Comparison of ENCODE assay signal across 9 cellular contexts in the genomic region with DNA sequence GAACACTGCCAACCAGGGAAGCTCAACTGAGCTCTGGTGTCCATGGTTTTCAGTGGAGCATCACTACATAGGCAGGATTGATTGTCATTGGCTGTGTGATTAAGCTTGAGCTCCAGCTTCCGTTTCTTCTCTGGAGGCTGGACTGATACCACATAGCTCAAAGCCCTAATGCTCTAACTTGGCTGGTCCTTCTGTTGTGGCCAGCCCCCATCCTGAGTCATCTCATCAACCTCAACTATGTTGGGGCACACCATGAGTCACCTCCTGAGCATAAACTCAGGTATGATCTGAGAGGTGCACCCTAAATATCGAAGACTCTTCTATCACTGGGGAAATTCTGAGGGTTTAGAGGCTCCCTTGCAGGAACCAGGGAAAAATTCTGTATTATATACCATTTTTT.
DNase-seq lines count a peak whose midpoint lies in the region; ATAC-seq, FAIRE-seq and TF ChIP-seq lines count a peak whose summit lies in the region.
"Had no signal": no experiment of that assay in that cellular context is flagged by ENCODE, and none has a peak within 500 bp of the region (broad histone marks: within the 10 kb centered on the region; RNA-seq: fewer than 3 reads in every experiment).

No MANE protein-coding gene starts in this region.

- CTCF ChIA-PET in GM12878 (lab: Yijun Ruan, JAX): interaction anchor here (0.9 to 1.2 kb wide), 3 partner anchors 8 to 80 kb away, joined by 3 to 5 read pairs (median 3); no protein-coding TSS in a partner anchor

- H3K27ac ChIP-seq in BLaER1: no peak overlapping the region
- no peak overlapping the region for H3K27ac ChIP-seq in GM12878 (ENCODE audit: control insufficient read depth, insufficient read depth)
- H3K27ac ChIP-seq in tibial artery: no peak overlapping the region

- in situ Hi-C loops in KBM-7 (cut with MboI; ENCODE audit: low pct_unique_long_range_greater_than_20kb, low sequenced_read_pairs): no loop called here
- in situ Hi-C loops in GM12878 (cut with MboI): no loop called here

- no peak overlapping the region for H3K9ac ChIP-seq in BLaER1
- no peak overlapping the region for H3K9ac ChIP-seq in GM12878 (ENCODE audit: control insufficient read depth, insufficient read depth, low read length)

- TF ChIP-seq RAD21 in GM12878 (IDR thresholded peaks at IDR 0.05; ENCODE audit: insufficient read depth, low read depth, low read length): no peak

- no peak for TF ChIP-seq CTCF in GM12878 (IDR thresholded peaks at IDR 0.05 in 2 of 3, conservative IDR thresholded peaks at IDR 0.05 in 1 of 3; ENCODE audit: control insufficient read depth in 2 of 3, extremely low read depth in 1 of 3, insufficient read depth in 1 of 3, low read depth in 3 of 3, low read length in 3 of 3)
- no peak for TF ChIP-seq CTCF in tibial artery (IDR thresholded peaks at IDR 0.05)

- H2AFZ ChIP-seq in GM12878 (ENCODE audit: control insufficient read depth, low read depth, low read length): no peak overlapping the region; the same call in 1 of the 2 replicates

- SMC1A ChIA-PET in GM12878 (lab: Charles Lee; ENCODE audit: uncharacterized antibody, unreplicated experiment): interaction anchor here (0.6 to 4.5 kb wide), 8 partner anchors 18 to 117 kb away, joined by 3 to 33 read pairs (median 4); no protein-coding TSS in a partner anchor

- peaks cover 16% of the 10 kb centered on the region; the same call in 1 of the 2 replicates for H3K9me3 ChIP-seq in BLaER1
- H3K9me3 ChIP-seq in GM12878 (replicated peaks; ENCODE audit: control insufficient read depth, insufficient read depth, low read length): peaks cover 2% of the 10 kb centered on the region; the same call in 2 of the 3 replicates
- no peaks in the 10 kb centered on the region for H3K9me3 ChIP-seq in tibial artery

- H4K20me1 ChIP-seq in BLaER1 (no peaks in the 10 kb centered on the region), GM12878 (ENCODE audit: control insufficient read depth, insufficient read depth) (no peaks in the 10 kb centered on the region)

- H3K4me3 ChIP-seq in BLaER1: no peak overlapping the region
- no peak overlapping the region for H3K4me3 ChIP-seq in GM12878
- H3K4me3 ChIP-seq in tibial artery: no peak overlapping the region
- H3K4me3 ChIP-seq: smooth muscle cell had no signal

- 0% methylated on average over 2 of the region's 2 CpGs for whole genome bisulfite sequencing in GM12878 (ENCODE audit: insufficient coverage, insufficient replicate concordance, low lambda C conversion rate, missing lambda C conversion rate)

- POLR2A ChIA-PET in GM12878 (lab: Charles Lee): interaction anchor here (0.8 to 2.0 kb wide), 3 partner anchors 9 to 59 kb away, joined by 4 to 5 read pairs (median 5); no protein-coding TSS in a partner anchor

- H3K4me2 ChIP-seq in BLaER1 (peak overlapping the region; percentile 72), GM12878 (ENCODE audit: control insufficient read depth, insufficient read depth) (no peak overlapping the region)
- H3K4me2 ChIP-seq: smooth muscle cell had no signal

- peak; percentile 55 for ATAC-seq in GM19455 (IDR thresholded peaks at IDR 0.05; ENCODE audit: unreplicated experiment)
- ATAC-seq in GM12878: peak; percentile 87

- RAD21 ChIA-PET in GM12878 (lab: Charles Lee; ENCODE audit: unreplicated experiment): interaction anchor here (0.9 to 1.9 kb wide), 5 partner anchors 11 to 64 kb away, joined by 3 to 16 read pairs (median 3); no protein-coding TSS in a partner anchor

- no peak for TF ChIP-seq EP300 in GM12878 (IDR thresholded peaks at IDR 0.05; ENCODE audit: borderline replicate concordance in 1 of 2, control insufficient read depth in 1 of 2, low read depth in 2 of 2, low read length in 2 of 2)

- H3K79me2 ChIP-seq in GM12878 (ENCODE audit: control insufficient read depth, insufficient read depth, low read length): no peaks in the 10 kb centered on the region

- H3K27me3 ChIP-seq in BLaER1 (no peaks in the 10 kb centered on the region), GM12878 (replicated peaks in 1 of 2; ENCODE audit: control insufficient read depth in 2 of 2, insufficient read depth in 2 of 2, low read length in 1 of 2) (no peaks in the 10 kb centered on the region), tibial artery (no peaks in the 10 kb centered on the region)

- no peak for TF ChIP-seq POLR2A in GM12878 (IDR thresholded peaks at IDR 0.05; ENCODE audit: low read depth, low read length)

- no peaks in the 10 kb centered on the region for H3K36me3 ChIP-seq in BLaER1
- H3K36me3 ChIP-seq in GM12878 (ENCODE audit: control insufficient read depth in 2 of 2, insufficient read depth in 2 of 2, low read length in 1 of 2): no peaks in the 10 kb centered on the region
- H3K36me3 ChIP-seq in tibial artery: no peaks in the 10 kb centered on the region

- DNase-seq in KBM-7 (peak; percentile 26), GM12878 (ENCODE audit: low read depth, low spot score) (no peak), SHP77 (lab: John Stamatoyannopoulos, UW) (no peak), superior temporal gyrus (ENCODE audit: extremely low spot score) (no peak), mesenteric fat pad (ENCODE audit: low spot score) (no peak), tibial artery (no peak)

- intact Hi-C loops in GM12878 (cut with micrococcal nuclease; ENCODE audit: unreplicated experiment): no loop called here
- intact Hi-C loops in tibial artery (cut with DNase I; ENCODE audit: low total_unique reads): no loop called here

- H3K4me1 ChIP-seq in BLaER1: peaks cover 43% of the 10 kb centered on the region
- H3K4me1 ChIP-seq in GM12878 (ENCODE audit: control insufficient read depth, insufficient read depth, low read length): peaks cover 15% of the 10 kb centered on the region
- H3K4me1 ChIP-seq in tibial artery: peaks cover 0 to 25% (median 13%) of the 10 kb centered on the region in 4 donors

- no peak for FAIRE-seq in GM12878 (lab: Jason Lieb, UNC)

- BruUV-seq in GM12878 (replicated peaks; lab: Mats Ljungman, UMichigan): no TSS peak

TF ChIP-seq in GM12878, 131 proteins besides CTCF, POLR2A, EP300 and RAD21:
- TF ChIP-seq, protein P1, sequence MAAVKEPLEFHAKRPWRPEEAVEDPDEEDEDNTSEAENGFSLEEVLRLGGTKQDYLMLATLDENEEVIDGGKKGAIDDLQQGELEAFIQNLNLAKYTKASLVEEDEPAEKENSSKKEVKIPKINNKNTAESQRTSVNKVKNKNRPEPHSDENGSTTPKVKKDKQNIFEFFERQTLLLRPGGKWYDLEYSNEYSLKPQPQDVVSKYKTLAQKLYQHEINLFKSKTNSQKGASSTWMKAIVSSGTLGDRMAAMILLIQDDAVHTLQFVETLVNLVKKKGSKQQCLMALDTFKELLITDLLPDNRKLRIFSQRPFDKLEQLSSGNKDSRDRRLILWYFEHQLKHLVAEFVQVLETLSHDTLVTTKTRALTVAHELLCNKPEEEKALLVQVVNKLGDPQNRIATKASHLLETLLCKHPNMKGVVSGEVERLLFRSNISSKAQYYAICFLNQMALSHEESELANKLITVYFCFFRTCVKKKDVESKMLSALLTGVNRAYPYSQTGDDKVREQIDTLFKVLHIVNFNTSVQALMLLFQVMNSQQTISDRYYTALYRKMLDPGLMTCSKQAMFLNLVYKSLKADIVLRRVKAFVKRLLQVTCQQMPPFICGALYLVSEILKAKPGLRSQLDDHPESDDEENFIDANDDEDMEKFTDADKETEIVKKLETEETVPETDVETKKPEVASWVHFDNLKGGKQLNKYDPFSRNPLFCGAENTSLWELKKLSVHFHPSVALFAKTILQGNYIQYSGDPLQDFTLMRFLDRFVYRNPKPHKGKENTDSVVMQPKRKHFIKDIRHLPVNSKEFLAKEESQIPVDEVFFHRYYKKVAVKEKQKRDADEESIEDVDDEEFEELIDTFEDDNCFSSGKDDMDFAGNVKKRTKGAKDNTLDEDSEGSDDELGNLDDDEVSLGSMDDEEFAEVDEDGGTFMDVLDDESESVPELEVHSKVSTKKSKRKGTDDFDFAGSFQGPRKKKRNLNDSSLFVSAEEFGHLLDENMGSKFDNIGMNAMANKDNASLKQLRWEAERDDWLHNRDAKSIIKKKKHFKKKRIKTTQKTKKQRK (IDR thresholded peaks at IDR 0.05; ENCODE audit: low read depth, low read length): no peak
- TF ChIP-seq FOXK2 (IDR thresholded peaks at IDR 0.05): no peak
- TF ChIP-seq NFIC (IDR thresholded peaks at IDR 0.05; ENCODE audit: low read depth, low read length): peak; percentile 32; the same call in 1 of the 2 replicates
- TF ChIP-seq KDM1A (IDR thresholded peaks at IDR 0.05; ENCODE audit: borderline replicate concordance): no peak
- TF ChIP-seq JUNB (IDR thresholded peaks at IDR 0.05): peak; percentile 61
- TF ChIP-seq, protein P2, sequence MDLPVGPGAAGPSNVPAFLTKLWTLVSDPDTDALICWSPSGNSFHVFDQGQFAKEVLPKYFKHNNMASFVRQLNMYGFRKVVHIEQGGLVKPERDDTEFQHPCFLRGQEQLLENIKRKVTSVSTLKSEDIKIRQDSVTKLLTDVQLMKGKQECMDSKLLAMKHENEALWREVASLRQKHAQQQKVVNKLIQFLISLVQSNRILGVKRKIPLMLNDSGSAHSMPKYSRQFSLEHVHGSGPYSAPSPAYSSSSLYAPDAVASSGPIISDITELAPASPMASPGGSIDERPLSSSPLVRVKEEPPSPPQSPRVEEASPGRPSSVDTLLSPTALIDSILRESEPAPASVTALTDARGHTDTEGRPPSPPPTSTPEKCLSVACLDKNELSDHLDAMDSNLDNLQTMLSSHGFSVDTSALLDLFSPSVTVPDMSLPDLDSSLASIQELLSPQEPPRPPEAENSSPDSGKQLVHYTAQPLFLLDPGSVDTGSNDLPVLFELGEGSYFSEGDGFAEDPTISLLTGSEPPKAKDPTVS (IDR thresholded peaks at IDR 0.05; ENCODE audit: low read depth, low read length): no peak
- 0 out of 2 replicates have a peak, but pooled peaks have one; percentile 15 for TF ChIP-seq CREM (IDR thresholded peaks at IDR 0.05; ENCODE audit: low read depth)
- TF ChIP-seq YBX1 (IDR thresholded peaks at IDR 0.05): no peak
- no peak for TF ChIP-seq SMARCA5 (IDR thresholded peaks at IDR 0.05)
- no peak for TF ChIP-seq CHD4 (IDR thresholded peaks at IDR 0.05)
- TF ChIP-seq RUNX3 (IDR thresholded peaks at IDR 0.05; ENCODE audit: low read length): peak; percentile 80
- TF ChIP-seq TCF3 (IDR thresholded peaks at IDR 0.05; ENCODE audit: borderline replicate concordance, insufficient read depth, low read depth, low read length): no peak
